In the genomic region with DNA sequence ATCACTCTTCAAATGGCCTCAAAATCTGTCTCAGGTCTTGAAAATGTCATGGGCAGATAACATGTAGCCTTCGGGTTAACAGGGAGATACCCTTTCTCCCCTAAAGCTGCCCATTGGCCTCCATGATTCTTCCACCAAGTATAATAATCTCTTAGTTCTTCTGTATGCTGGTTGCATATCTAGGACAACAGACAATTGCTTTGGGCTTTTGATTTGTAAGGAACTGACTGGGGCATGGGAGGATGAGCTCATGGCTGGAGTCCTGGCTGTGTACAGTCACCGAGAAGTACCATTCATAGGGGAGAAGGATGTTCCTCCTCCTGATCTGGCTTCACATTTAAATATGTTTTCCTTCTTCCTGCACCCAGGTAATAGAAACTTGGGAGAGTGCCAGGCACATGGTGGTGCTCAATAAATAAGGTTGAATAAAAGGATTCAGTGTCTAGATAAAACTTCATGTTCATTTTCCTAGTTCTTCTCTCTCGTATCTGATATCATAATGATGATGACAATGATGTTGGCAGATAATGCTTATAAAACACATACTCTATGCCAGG, we compare ENCODE assay signal across 1 cellular context.
TF ChIP-seq lines count a peak whose summit lies in the region.

No MANE protein-coding gene starts in this region.

TF ChIP-seq in GM23338, 12 proteins besides CTCF, POLR2A, EP300 and RAD21 (continued from another document):
- TF ChIP-seq, protein P1, sequence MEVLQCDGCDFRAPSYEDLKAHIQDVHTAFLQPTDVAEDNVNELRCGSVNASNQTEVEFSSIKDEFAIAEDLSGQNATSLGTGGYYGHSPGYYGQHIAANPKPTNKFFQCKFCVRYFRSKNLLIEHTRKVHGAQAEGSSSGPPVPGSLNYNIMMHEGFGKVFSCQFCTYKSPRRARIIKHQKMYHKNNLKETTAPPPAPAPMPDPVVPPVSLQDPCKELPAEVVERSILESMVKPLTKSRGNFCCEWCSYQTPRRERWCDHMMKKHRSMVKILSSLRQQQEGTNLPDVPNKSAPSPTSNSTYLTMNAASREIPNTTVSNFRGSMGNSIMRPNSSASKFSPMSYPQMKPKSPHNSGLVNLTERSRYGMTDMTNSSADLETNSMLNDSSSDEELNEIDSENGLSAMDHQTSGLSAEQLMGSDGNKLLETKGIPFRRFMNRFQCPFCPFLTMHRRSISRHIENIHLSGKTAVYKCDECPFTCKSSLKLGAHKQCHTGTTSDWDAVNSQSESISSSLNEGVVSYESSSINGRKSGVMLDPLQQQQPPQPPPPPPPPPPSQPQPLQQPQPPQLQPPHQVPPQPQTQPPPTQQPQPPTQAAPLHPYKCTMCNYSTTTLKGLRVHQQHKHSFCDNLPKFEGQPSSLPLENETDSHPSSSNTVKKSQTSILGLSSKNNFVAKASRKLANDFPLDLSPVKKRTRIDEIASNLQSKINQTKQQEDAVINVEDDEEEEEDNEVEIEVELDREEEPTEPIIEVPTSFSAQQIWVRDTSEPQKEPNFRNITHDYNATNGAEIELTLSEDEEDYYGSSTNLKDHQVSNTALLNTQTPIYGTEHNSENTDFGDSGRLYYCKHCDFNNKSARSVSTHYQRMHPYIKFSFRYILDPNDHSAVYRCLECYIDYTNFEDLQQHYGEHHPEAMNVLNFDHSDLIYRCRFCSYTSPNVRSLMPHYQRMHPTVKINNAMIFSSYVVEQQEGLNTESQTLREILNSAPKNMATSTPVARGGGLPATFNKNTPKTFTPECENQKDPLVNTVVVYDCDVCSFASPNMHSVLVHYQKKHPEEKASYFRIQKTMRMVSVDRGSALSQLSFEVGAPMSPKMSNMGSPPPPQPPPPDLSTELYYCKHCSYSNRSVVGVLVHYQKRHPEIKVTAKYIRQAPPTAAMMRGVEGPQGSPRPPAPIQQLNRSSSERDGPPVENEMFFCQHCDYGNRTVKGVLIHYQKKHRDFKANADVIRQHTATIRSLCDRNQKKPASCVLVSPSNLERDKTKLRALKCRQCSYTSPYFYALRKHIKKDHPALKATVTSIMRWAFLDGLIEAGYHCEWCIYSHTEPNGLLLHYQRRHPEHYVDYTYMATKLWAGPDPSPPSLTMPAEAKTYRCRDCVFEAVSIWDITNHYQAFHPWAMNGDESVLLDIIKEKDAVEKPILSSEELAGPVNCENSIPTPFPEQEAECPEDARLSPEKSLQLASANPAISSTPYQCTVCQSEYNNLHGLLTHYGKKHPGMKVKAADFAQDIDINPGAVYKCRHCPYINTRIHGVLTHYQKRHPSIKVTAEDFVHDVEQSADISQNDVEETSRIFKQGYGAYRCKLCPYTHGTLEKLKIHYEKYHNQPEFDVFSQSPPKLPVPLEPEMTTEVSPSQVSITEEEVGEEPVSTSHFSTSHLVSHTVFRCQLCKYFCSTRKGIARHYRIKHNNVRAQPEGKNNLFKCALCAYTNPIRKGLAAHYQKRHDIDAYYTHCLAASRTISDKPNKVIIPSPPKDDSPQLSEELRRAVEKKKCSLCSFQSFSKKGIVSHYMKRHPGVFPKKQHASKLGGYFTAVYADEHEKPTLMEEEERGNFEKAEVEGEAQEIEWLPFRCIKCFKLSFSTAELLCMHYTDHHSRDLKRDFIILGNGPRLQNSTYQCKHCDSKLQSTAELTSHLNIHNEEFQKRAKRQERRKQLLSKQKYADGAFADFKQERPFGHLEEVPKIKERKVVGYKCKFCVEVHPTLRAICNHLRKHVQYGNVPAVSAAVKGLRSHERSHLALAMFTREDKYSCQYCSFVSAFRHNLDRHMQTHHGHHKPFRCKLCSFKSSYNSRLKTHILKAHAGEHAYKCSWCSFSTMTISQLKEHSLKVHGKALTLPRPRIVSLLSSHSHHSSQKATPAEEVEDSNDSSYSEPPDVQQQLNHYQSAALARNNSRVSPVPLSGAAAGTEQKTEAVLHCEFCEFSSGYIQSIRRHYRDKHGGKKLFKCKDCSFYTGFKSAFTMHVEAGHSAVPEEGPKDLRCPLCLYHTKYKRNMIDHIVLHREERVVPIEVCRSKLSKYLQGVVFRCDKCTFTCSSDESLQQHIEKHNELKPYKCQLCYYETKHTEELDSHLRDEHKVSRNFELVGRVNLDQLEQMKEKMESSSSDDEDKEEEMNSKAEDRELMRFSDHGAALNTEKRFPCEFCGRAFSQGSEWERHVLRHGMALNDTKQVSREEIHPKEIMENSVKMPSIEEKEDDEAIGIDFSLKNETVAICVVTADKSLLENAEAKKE (CRISPR knock-in tag; IDR thresholded peaks at IDR 0.05): no peak
- TF ChIP-seq STAT1 (IDR thresholded peaks at IDR 0.05; ENCODE audit: unreplicated experiment): no peak
- no peak for TF ChIP-seq REST (IDR thresholded peaks at IDR 0.05; ENCODE audit: unreplicated experiment)
- TF ChIP-seq EZH2 (IDR thresholded peaks at IDR 0.05; ENCODE audit: low read depth, unreplicated experiment): no peak
- TF ChIP-seq NANOG (IDR thresholded peaks at IDR 0.05; ENCODE audit: borderline replicate concordance): no peak
- TF ChIP-seq POLR2AphosphoS5 (IDR thresholded peaks at IDR 0.05; ENCODE audit: low read depth): no peak
- TF ChIP-seq EZH2phosphoT487 (IDR thresholded peaks at IDR 0.05; ENCODE audit: unreplicated experiment): no peak
- no peak for TF ChIP-seq JUNB (IDR thresholded peaks at IDR 0.05; ENCODE audit: unreplicated experiment)
- TF ChIP-seq ZNF331 (CRISPR knock-in tag; IDR thresholded peaks at IDR 0.05; ENCODE audit: low read depth): no peak
- no peak for TF ChIP-seq ZNF114 (CRISPR knock-in tag; IDR thresholded peaks at IDR 0.05)
TF ChIP-seq in GM23338: peak in this region for 0.
